ENCODE assay signal across 9 cellular contexts in genomic region chr1:112722601-112723510, GRCh38. TPM values are rescaled to one million over a fixed set of nuclear protein-coding genes. Genes with fewer than 3 reads are reported as not detected.
DNase-seq lines count a peak whose midpoint lies in the region; ATAC-seq and TF ChIP-seq lines count a peak whose summit lies in the region.
"Had no signal": no experiment of that assay in that cellular context is flagged by ENCODE, and none has a peak within 500 bp of the region (broad histone marks: within the 10 kb centered on the region; RNA-seq: fewer than 3 reads in every experiment).

No MANE protein-coding gene starts in this region.

- peak overlapping the region; percentile 16 to 74 for H3K27ac ChIP-seq in uterus

- peaks cover 0 to 6% of the 10 kb centered on the region in 2 donors for H3K4me1 ChIP-seq in uterus

- H3K27me3 Mint-ChIP-seq in activated naive CD4-positive, alpha-beta T cell treated with anti-CD3 and anti-CD28 coated beads for 36 hours (ENCODE audit: low read depth): peaks cover 9% of the 10 kb centered on the region

- H3K9me3 Mint-ChIP-seq in activated naive CD4-positive, alpha-beta T cell treated with anti-CD3 and anti-CD28 coated beads for 36 hours: no peaks in the 10 kb centered on the region
- H3K9me3 Mint-ChIP-seq: central memory CD8-positive, alpha-beta T cell had no signal

- POLR2A ChIA-PET in GM10248 (lab: Yijun Ruan, JAX): no interaction called here

- peak overlapping the region in 1 of 2 donors; percentile 23 for H3K4me3 ChIP-seq in uterus

- CTCF ChIA-PET in activated naive CD4-positive, alpha-beta T cell treated with anti-CD3 and anti-CD28 coated beads for 36 hours (lab: Charles Lee): interaction anchor here (1.2 to 9.9 kb wide), 3 partner anchors 11 to 80 kb away, joined by 3 to 303 read pairs (median 25); no protein-coding TSS in a partner anchor
- CTCF ChIA-PET in GM10248 (lab: Yijun Ruan, JAX): interaction anchor here (1.1 to 12.2 kb wide), 5 partner anchors 11 to 332 kb away, joined by 3 to 410 read pairs (median 5); no protein-coding TSS in a partner anchor

- TF ChIP-seq CTCF in uterus (IDR thresholded peaks at IDR 0.05) (no peak), GM10248 (IDR thresholded peaks at IDR 0.05; ENCODE audit: control extremely low read depth, extremely low read depth, low read depth, missing control alignments) (no peak)

- no peak for TF ChIP-seq POLR2A in uterus (IDR thresholded peaks at IDR 0.05)

- H3K4me1 Mint-ChIP-seq in activated naive CD4-positive, alpha-beta T cell treated with anti-CD3 and anti-CD28 coated beads for 36 hours (ENCODE audit: low read depth): peaks cover 17% of the 10 kb centered on the region

- H3K36me3 Mint-ChIP-seq in activated naive CD4-positive, alpha-beta T cell treated with anti-CD3 and anti-CD28 coated beads for 36 hours (ENCODE audit: low read depth): no peaks in the 10 kb centered on the region

- no peak overlapping the region for H3K27ac Mint-ChIP-seq in activated naive CD4-positive, alpha-beta T cell treated with anti-CD3 and anti-CD28 coated beads for 36 hours

- intact Hi-C loops in activated naive CD4-positive, alpha-beta T cell treated with anti-CD3 and anti-CD28 coated beads for 36 hours (cut with micrococcal nuclease): no loop called here
- intact Hi-C loops in uterus (cut with DNase I; ENCODE audit: low total_unique reads): no loop called here

- no peaks in the 10 kb centered on the region for H3K27me3 ChIP-seq in uterus

- DNase-seq in stimulated activated CD4-positive, alpha-beta T cell treated with anti-CD3 and anti-CD28 coated beads, Interleukin-4, amount 100 ng/mL, for 1 hour: peak; percentile 27
- no peak for DNase-seq in stimulated activated CD4-positive, alpha-beta T cell treated with anti-CD3 and anti-CD28 coated beads, Interleukin-1b, Interleukin-23, amount 100 ng/mL, for 48 hours
- DNase-seq in activated naive CD4-positive, alpha-beta T cell treated with anti-CD3 and anti-CD28 coated beads for 36 hours: peak; percentile 44
- DNase-seq in iris pigment epithelial cell (ENCODE audit: low read depth): peak; percentile 43
- DNase-seq in uterus: peak; percentile 49 to 56
- DNase-seq in NAMALWA (ENCODE audit: low spot score): no peak
- DNase-seq in GM10248 (ENCODE audit: extremely low spot score): no peak

- no peak overlapping the region for H3K4me3 Mint-ChIP-seq in activated naive CD4-positive, alpha-beta T cell treated with anti-CD3 and anti-CD28 coated beads for 36 hours
- H3K4me3 Mint-ChIP-seq: central memory CD8-positive, alpha-beta T cell had no signal

- H3K9me3 ChIP-seq in uterus: no peaks in the 10 kb centered on the region

- no peak for ATAC-seq in HG03039 (IDR thresholded peaks at IDR 0.05; ENCODE audit: unreplicated experiment)

- H3K36me3 ChIP-seq in uterus: no peaks in the 10 kb centered on the region

RNA-seq across cellular contexts. Expression of gene PPM1J, which starts 7.7 kb away (rescaled TPM):
- total RNA-seq in activated naive CD4-positive, alpha-beta T cell treated with anti-CD3 and anti-CD28 coated beads for 36 hours: 1 to 10 TPM in 1 of 2 experiments, under 1 TPM in 1; 0.74 to 1.0 TPM
- 1 to 10 TPM in 2 of 4 donors, under 1 TPM in 1, not detected in 1; 0.90 to 4.2 (median 2.6) TPM for total RNA-seq in uterus

RNA-seq across cellular contexts. Expression of gene RHOC, which starts 15.9 kb away (rescaled TPM):
- 10 to 100 TPM; 36.3 to 37.3 TPM for total RNA-seq in activated naive CD4-positive, alpha-beta T cell treated with anti-CD3 and anti-CD28 coated beads for 36 hours
- total RNA-seq in uterus: 100 to 1,000 TPM; 176 to 314 (median 279) TPM

RNA-seq across cellular contexts. Expression of gene MOV10, which starts 48.4 kb away (rescaled TPM):
- total RNA-seq in activated naive CD4-positive, alpha-beta T cell treated with anti-CD3 and anti-CD28 coated beads for 36 hours: 10 to 100 TPM; 46.0 to 48.8 TPM
- total RNA-seq in uterus: 10 to 100 TPM; 10.3 to 91.9 (median 55.5) TPM

Comparison
In these comparisons a context has a peak if more than half of its experiments do, and no peak if none do; other contexts are left out.
1. DNase-seq: peak in stimulated activated CD4-positive, alpha-beta T cell treated with anti-CD3 and anti-CD28 coated beads, Interleukin-4, amount 100 ng/mL, for 1 hour (single experiment), activated naive CD4-positive, alpha-beta T cell treated with anti-CD3 and anti-CD28 coated beads for 36 hours (single experiment), iris pigment epithelial cell (single experiment) and uterus (2 of 2); none in stimulated activated CD4-positive, alpha-beta T cell treated with anti-CD3 and anti-CD28 coated beads, Interleukin-1b, Interleukin-23, amount 100 ng/mL, for 48 hours (single experiment), NAMALWA (single experiment) and GM10248 (single experiment).
2. RNA of gene RHOC, which starts 15.9 kb away (total RNA-seq): 176 to 314 TPM in uterus; 36.3 to 37.3 TPM in activated naive CD4-positive, alpha-beta T cell treated with anti-CD3 and anti-CD28 coated beads for 36 hours; every median in the first group is over 4 times any median in the second.